In the genomic region with DNA sequence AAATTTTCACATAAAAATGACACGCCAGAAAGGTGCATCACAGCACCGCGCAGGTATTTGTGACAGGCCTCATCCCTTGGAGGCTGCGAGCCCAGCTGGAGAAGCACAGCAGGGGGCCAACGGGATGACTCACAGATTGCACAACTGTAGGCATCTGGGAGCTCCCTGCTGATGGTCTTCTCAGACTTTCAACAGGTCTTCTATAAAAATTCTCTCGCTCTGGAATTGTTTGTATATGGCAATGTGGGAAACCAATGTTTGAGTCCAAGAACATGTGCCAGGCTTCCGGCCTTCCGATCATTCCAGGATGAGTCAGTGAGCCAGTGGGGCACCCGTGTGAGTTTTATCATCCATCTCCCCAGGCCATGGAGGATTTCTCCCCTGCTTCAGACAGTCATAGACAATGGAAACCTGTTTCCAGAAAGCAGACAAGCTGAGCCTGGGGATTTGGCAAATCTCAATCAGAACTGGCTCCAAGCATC, we compare ENCODE assay signal across 10 cellular contexts. TPM values are rescaled to one million over a fixed set of nuclear protein-coding genes. Genes with fewer than 3 reads are reported as not detected.
DNase-seq lines count a peak whose midpoint lies in the region; ATAC-seq and TF ChIP-seq lines count a peak whose summit lies in the region.
"Had no signal": no experiment of that assay in that cellular context is flagged by ENCODE, and none has a peak within 500 bp of the region (broad histone marks: within the 10 kb centered on the region; RNA-seq: fewer than 3 reads in every experiment).

No MANE protein-coding gene starts in this region.

- CTCF ChIA-PET in activated CD8-positive, alpha-beta memory T cell treated with anti-CD3 and anti-CD28 coated beads, Interleukin-2, amount 10 ng/mL, durations not matched to agents 7 days and 5 days (lab: Charles Lee): no interaction called here
- CTCF ChIA-PET in Panc1 (lab: Charles Lee): interaction anchor here (1.0 kb wide), 1 partner anchor 24 kb away, joined by 4 read pairs; the partner anchor contains the start of gene ADORA2B

- H3K27ac Mint-ChIP-seq in activated CD8-positive, alpha-beta memory T cell treated with anti-CD3 and anti-CD28 coated beads, Interleukin-2, amount 10 ng/mL, durations not matched to agents 7 days and 5 days: no peak overlapping the region
- H3K27ac Mint-ChIP-seq: CD4-positive, CD25-positive, alpha-beta regulatory T cell had no signal

- H3K4me3 Mint-ChIP-seq in activated CD8-positive, alpha-beta memory T cell treated with anti-CD3 and anti-CD28 coated beads, Interleukin-2, amount 10 ng/mL, durations not matched to agents 7 days and 5 days: no peak overlapping the region
- H3K4me3 Mint-ChIP-seq: CD4-positive, CD25-positive, alpha-beta regulatory T cell had no signal

- H3K36me3 ChIP-seq in Panc1 (ENCODE audit: control insufficient read depth, insufficient read depth, low read length): no peaks in the 10 kb centered on the region
- no peaks in the 10 kb centered on the region for H3K36me3 ChIP-seq in thyroid gland

- no TSS peak for BruUV-seq in Panc1 (replicated peaks; lab: Mats Ljungman, UMichigan)

- peaks cover 48% of the 10 kb centered on the region for H3K27me3 Mint-ChIP-seq in activated CD8-positive, alpha-beta memory T cell treated with anti-CD3 and anti-CD28 coated beads, Interleukin-2, amount 10 ng/mL, durations not matched to agents 7 days and 5 days

- DNase-seq in activated CD8-positive, alpha-beta memory T cell treated with anti-CD3 and anti-CD28 coated beads, Interleukin-2, amount 10 ng/mL, durations not matched to agents 7 days and 5 days: peak; percentile 26
- DNase-seq in activated CD8-positive, alpha-beta memory T cell treated with anti-CD3 and anti-CD28 coated beads, Interleukin-2, amount 50 U/mL, for 48 hours: no peak
- DNase-seq in Panc1 (ENCODE audit: low read depth, low spot score) (peak; percentile 76), fibroblast of gingiva (ENCODE audit: low read depth) (peak; percentile 89), stromal cell of bone marrow (ENCODE audit: low read depth) (peak; percentile 25), thyroid gland (no peak), HPDE6-E6E7 (ENCODE audit: extremely low spot score) (no peak)
- DNase-seq: activated CD4-positive, alpha-beta T cell treated with anti-CD3 and anti-CD28 coated beads, Interleukin-2, amount 50 U/mL, for 48 hours; CD4-positive, CD25-positive, alpha-beta regulatory T cell had no signal

- peaks cover 4% of the 10 kb centered on the region for H3K4me1 Mint-ChIP-seq in activated CD8-positive, alpha-beta memory T cell treated with anti-CD3 and anti-CD28 coated beads, Interleukin-2, amount 10 ng/mL, durations not matched to agents 7 days and 5 days
- H3K4me1 Mint-ChIP-seq: CD4-positive, CD25-positive, alpha-beta regulatory T cell had no signal

- H3K36me3 Mint-ChIP-seq in activated CD8-positive, alpha-beta memory T cell treated with anti-CD3 and anti-CD28 coated beads, Interleukin-2, amount 10 ng/mL, durations not matched to agents 7 days and 5 days: no peaks in the 10 kb centered on the region
- H3K36me3 Mint-ChIP-seq: CD4-positive, CD25-positive, alpha-beta regulatory T cell had no signal

- H3K4me3 ChIP-seq in Panc1 (ENCODE audit: low read depth in 2 of 2, low read length in 2 of 2): no peak overlapping the region
- no peak overlapping the region for H3K4me3 ChIP-seq in thyroid gland (replicated peaks in 1 of 3)

- H3K27me3 ChIP-seq in Panc1 (ENCODE audit: control insufficient read depth, insufficient read depth, low read length): no peaks in the 10 kb centered on the region
- H3K27me3 ChIP-seq in thyroid gland: no peaks in the 10 kb centered on the region

- in situ Hi-C loops in Panc1 (cut with HindIII; ENCODE audit: low pct_unique_long_range_greater_than_20kb, low sequenced_read_pairs): no loop called here

- H3K27ac ChIP-seq in Panc1 (ENCODE audit: low read length) (peak overlapping the region; percentile 85), thyroid gland (no peak overlapping the region)

- 86 to 91% methylated on average over 9 of the region's 9 CpGs for WGBS in thyroid gland, 2 donors

- TF ChIP-seq POLR2A in thyroid gland (IDR thresholded peaks at IDR 0.05): no peak

- POLR2A ChIA-PET in Panc1 (lab: Charles Lee): no interaction called here

- H3K4me1 ChIP-seq in Panc1 (ENCODE audit: control insufficient read depth, insufficient read depth, low read length): peaks cover 9% of the 10 kb centered on the region
- H3K4me1 ChIP-seq in thyroid gland: peaks cover 0 to 8% of the 10 kb centered on the region in 2 donors

- ATAC-seq in activated CD8-positive, alpha-beta memory T cell treated with anti-CD3 and anti-CD28 coated beads, Interleukin-2, amount 10 ng/mL, durations not matched to agents 7 days and 5 days: no peak
- peak; percentile 94 for ATAC-seq in Panc1
- ATAC-seq in GM18517 (IDR thresholded peaks at IDR 0.05; ENCODE audit: unreplicated experiment): no peak

- H3K9me3 ChIP-seq in Panc1 (ENCODE audit: control insufficient read depth, insufficient read depth, low read depth, low read length) (no peaks in the 10 kb centered on the region; the same call in 1 of the 2 replicates), thyroid gland (no peaks in the 10 kb centered on the region)

- TF ChIP-seq CTCF in Panc1 (IDR thresholded peaks at IDR 0.05) (no peak), thyroid gland (IDR thresholded peaks at IDR 0.05) (no peak)

- H3K9me3 Mint-ChIP-seq in activated CD8-positive, alpha-beta memory T cell treated with anti-CD3 and anti-CD28 coated beads, Interleukin-2, amount 10 ng/mL, durations not matched to agents 7 days and 5 days (ENCODE audit: low read depth): peaks cover 2% of the 10 kb centered on the region

- intact Hi-C loops in Panc1 (cut with micrococcal nuclease; ENCODE audit: unreplicated experiment): no loop called here
- intact Hi-C loops in thyroid gland (cut with DNase I): no loop called here

RNA-seq across cellular contexts. Expression of gene ADORA2B, which starts 24.1 kb away (rescaled TPM):
- total RNA-seq in activated CD8-positive, alpha-beta memory T cell treated with anti-CD3 and anti-CD28 coated beads, Interleukin-2, amount 10 ng/mL, durations not matched to agents 7 days and 5 days: 1 to 10 TPM in 1 of 2 experiments, under 1 TPM in 1; 0.49 to 1.1 TPM
- total RNA-seq in Panc1 (2021; ENCODE audit: unreplicated experiment) (42.7 TPM), thyroid gland (not detected)
- 35.5 TPM for polyA plus RNA-seq in Panc1 (2012; ENCODE audit: insufficient read length)
- total RNA-seq: CD4-positive, CD25-positive, alpha-beta regulatory T cell had no signal

Comparison
In these comparisons a context has a peak if more than half of its experiments do, and no peak if none do; other contexts are left out.
1. DNase-seq: peak in activated CD8-positive, alpha-beta memory T cell treated with anti-CD3 and anti-CD28 coated beads, Interleukin-2, amount 10 ng/mL, durations not matched to agents 7 days and 5 days (single experiment), Panc1 (single experiment), fibroblast of gingiva (single experiment) and stromal cell of bone marrow (single experiment); none in activated CD8-positive, alpha-beta memory T cell treated with anti-CD3 and anti-CD28 coated beads, Interleukin-2, amount 50 U/mL, for 48 hours (single experiment), thyroid gland (0 of 2) and HPDE6-E6E7 (single experiment).
2. RNA of gene ADORA2B, which starts 24.1 kb away (total RNA-seq): 42.7 TPM in Panc1 (single experiment); 0.49 to 1.1 TPM in activated CD8-positive, alpha-beta memory T cell treated with anti-CD3 and anti-CD28 coated beads, Interleukin-2, amount 10 ng/mL, durations not matched to agents 7 days and 5 days and not detected in thyroid gland; every median in the first group is over 10 times any median in the second.